8 cellular contexts compared by ENCODE assay signal in genomic region chr6:159981171-159981571, GRCh38.
DNase-seq lines count a peak whose midpoint lies in the region; ATAC-seq and TF ChIP-seq lines count a peak whose summit lies in the region.

No MANE protein-coding gene starts in this region.

- H3K4me1 ChIP-seq in RWPE2 (ENCODE audit: insufficient read depth, poor library complexity, severe bottlenecking): peaks cover 62% of the 10 kb centered on the region

- H3K4me3 ChIP-seq in RWPE2 (ENCODE audit: severe bottlenecking) (no peak overlapping the region), skin epidermis (no peak overlapping the region)

- no peaks in the 10 kb centered on the region for H3K9me3 ChIP-seq in RWPE2 (ENCODE audit: severe bottlenecking)

- H3K27me3 ChIP-seq in RWPE2 (ENCODE audit: insufficient read depth, poor library complexity, severe bottlenecking): no peaks in the 10 kb centered on the region

- 0 out of 2 replicates have a peak, but pooled peaks cover 4% of the 10 kb centered on the region for H3K36me3 ChIP-seq in RWPE2 (ENCODE audit: low read depth)

- peak overlapping the region; percentile 54 for H3K27ac ChIP-seq in RWPE2 (ENCODE audit: poor library complexity, severe bottlenecking)
- peak overlapping the region; percentile 48 for H3K27ac ChIP-seq in epithelial cell of prostate
- peak overlapping the region in 18 of 21 experiments; percentile 48 to 85 (median 66) for H3K27ac ChIP-seq in skin epidermis

- in situ Hi-C loops in GM13977 (cut with MboI; ENCODE audit: low pct_unique_long_range_greater_than_20kb, low sequenced_read_pairs, unreplicated experiment): no loop called here

- no peak for ATAC-seq in RWPE2 (ENCODE audit: low read depth)
- ATAC-seq in GM18867 (IDR thresholded peaks at IDR 0.05; ENCODE audit: unreplicated experiment): no peak

- TF ChIP-seq CTCF in RWPE2 (IDR thresholded peaks at IDR 0.05; ENCODE audit: poor library complexity, severe bottlenecking): no peak
- no peak for TF ChIP-seq CTCF in GM13977 (IDR thresholded peaks at IDR 0.05; ENCODE audit: extremely low read depth, insufficient read depth, missing control alignments)

- no peak for DNase-seq in RWPE2 (ENCODE audit: low spot score)
- no peak for DNase-seq in epithelial cell of prostate (ENCODE audit: low read depth, low spot score)
- no peak for DNase-seq in GM13977 (ENCODE audit: low spot score)
- no peak for DNase-seq in NCI-H2029 (lab: John Stamatoyannopoulos, UW)
- DNase-seq in NCI-H2171 (lab: John Stamatoyannopoulos, UW): no peak

- TF ChIP-seq POLR2A in GM19099 (IDR thresholded peaks at IDR 0.05; ENCODE audit: extremely low read depth, insufficient read length, low read depth): peak; percentile 19
